ENCODE assay signal across 1 cellular context in the genomic region with DNA sequence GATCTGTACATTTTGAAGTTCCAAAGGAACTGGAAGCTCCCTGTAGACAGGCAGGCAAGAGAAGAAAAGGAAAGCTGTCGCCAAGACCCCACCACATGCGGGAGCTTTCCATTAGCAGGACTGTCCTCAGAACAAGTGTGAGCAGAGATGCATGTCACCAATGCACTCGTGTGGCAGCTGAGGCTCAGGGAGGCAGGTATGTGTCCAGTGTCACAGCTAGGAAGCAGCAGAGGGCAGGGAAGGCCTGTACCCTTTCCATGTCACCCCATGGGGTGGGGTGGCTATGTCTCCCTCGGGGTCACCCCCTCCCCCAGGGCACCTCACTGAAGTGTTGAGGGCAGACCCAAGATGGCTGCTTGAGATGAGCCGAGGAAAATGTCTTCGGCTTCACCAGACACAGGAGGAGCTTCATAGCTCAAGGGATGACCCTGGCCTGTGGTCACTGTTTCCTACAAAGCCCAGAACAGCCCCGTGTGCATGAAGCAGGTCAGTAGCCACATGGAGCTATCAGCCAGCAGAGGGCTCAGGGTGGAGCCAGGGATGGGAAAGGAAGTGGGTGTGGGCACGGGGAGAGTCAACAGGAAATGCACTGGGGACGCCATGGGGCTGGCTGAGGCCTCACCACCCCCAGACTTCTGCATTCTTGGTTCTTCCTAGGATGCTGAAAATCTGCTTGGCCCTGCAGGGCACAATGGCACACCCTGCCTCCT.
TF ChIP-seq lines count a peak whose summit lies in the region.

No MANE protein-coding gene starts in this region.

TF ChIP-seq in GM12878, 131 proteins besides CTCF, POLR2A, EP300 and RAD21 (continued from another document):
- TF ChIP-seq, protein P1, sequence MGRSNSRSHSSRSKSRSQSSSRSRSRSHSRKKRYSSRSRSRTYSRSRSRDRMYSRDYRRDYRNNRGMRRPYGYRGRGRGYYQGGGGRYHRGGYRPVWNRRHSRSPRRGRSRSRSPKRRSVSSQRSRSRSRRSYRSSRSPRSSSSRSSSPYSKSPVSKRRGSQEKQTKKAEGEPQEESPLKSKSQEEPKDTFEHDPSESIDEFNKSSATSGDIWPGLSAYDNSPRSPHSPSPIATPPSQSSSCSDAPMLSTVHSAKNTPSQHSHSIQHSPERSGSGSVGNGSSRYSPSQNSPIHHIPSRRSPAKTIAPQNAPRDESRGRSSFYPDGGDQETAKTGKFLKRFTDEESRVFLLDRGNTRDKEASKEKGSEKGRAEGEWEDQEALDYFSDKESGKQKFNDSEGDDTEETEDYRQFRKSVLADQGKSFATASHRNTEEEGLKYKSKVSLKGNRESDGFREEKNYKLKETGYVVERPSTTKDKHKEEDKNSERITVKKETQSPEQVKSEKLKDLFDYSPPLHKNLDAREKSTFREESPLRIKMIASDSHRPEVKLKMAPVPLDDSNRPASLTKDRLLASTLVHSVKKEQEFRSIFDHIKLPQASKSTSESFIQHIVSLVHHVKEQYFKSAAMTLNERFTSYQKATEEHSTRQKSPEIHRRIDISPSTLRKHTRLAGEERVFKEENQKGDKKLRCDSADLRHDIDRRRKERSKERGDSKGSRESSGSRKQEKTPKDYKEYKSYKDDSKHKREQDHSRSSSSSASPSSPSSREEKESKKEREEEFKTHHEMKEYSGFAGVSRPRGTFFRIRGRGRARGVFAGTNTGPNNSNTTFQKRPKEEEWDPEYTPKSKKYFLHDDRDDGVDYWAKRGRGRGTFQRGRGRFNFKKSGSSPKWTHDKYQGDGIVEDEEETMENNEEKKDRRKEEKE (IDR thresholded peaks at IDR 0.05), result no peak
- TF ChIP-seq, protein P2, sequence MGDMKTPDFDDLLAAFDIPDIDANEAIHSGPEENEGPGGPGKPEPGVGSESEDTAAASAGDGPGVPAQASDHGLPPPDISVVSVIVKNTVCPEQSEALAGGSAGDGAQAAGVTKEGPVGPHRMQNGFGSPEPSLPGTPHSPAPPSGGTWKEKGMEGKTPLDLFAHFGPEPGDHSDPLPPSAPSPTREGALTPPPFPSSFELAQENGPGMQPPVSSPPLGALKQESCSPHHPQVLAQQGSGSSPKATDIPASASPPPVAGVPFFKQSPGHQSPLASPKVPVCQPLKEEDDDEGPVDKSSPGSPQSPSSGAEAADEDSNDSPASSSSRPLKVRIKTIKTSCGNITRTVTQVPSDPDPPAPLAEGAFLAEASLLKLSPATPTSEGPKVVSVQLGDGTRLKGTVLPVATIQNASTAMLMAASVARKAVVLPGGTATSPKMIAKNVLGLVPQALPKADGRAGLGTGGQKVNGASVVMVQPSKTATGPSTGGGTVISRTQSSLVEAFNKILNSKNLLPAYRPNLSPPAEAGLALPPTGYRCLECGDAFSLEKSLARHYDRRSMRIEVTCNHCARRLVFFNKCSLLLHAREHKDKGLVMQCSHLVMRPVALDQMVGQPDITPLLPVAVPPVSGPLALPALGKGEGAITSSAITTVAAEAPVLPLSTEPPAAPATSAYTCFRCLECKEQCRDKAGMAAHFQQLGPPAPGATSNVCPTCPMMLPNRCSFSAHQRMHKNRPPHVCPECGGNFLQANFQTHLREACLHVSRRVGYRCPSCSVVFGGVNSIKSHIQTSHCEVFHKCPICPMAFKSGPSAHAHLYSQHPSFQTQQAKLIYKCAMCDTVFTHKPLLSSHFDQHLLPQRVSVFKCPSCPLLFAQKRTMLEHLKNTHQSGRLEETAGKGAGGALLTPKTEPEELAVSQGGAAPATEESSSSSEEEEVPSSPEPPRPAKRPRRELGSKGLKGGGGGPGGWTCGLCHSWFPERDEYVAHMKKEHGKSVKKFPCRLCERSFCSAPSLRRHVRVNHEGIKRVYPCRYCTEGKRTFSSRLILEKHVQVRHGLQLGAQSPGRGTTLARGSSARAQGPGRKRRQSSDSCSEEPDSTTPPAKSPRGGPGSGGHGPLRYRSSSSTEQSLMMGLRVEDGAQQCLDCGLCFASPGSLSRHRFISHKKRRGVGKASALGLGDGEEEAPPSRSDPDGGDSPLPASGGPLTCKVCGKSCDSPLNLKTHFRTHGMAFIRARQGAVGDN (IDR thresholded peaks at IDR 0.05), result peak; percentile 72; the same call in 1 of the 2 replicates
- TF ChIP-seq RB1 (IDR thresholded peaks at IDR 0.05; ENCODE audit: borderline replicate concordance) (no peak), NR2C2 (IDR thresholded peaks at IDR 0.05; ENCODE audit: borderline replicate concordance, control insufficient read depth, insufficient read length, low read depth) (no peak), EED (IDR thresholded peaks at IDR 0.05; ENCODE audit: low read depth) (0 out of 2 replicates have a peak, but pooled peaks have one; percentile 26), SIX5 (IDR thresholded peaks at IDR 0.05; ENCODE audit: low read depth, low read length, severe bottlenecking) (no peak), MXI1 (IDR thresholded peaks at IDR 0.05; ENCODE audit: low read depth, low read length) (peak; percentile 61; the same call in 1 of the 2 replicates), BACH1 (IDR thresholded peaks at IDR 0.05; ENCODE audit: borderline replicate concordance) (no peak), SPI1 (IDR thresholded peaks at IDR 0.05; ENCODE audit: borderline replicate concordance, insufficient read depth, low read depth, low read length) (peak; percentile 71), SP1 (IDR thresholded peaks at IDR 0.05; ENCODE audit: low read depth, low read length) (peak; percentile 19), POLR2AphosphoS2 (IDR thresholded peaks at IDR 0.05; ENCODE audit: low read depth, low read length) (no peak), JUNB (IDR thresholded peaks at IDR 0.05) (no peak), YY1 (IDR thresholded peaks at IDR 0.05; ENCODE audit: low read depth, low read length) (peak; percentile 67), RUNX3 (IDR thresholded peaks at IDR 0.05; ENCODE audit: low read length) (peak; percentile 68), GABPA (IDR thresholded peaks at IDR 0.05; ENCODE audit: low read depth) (peak; percentile 57; the same call in 1 of the 2 replicates), NBN (IDR thresholded peaks at IDR 0.05) (0 out of 2 replicates have a peak, but pooled peaks have one; percentile 35), ZSCAN29 (IDR thresholded peaks at IDR 0.05) (no peak), IKZF1 (conservative IDR thresholded peaks at IDR 0.05) (peak; percentile 51), CBX5 (IDR thresholded peaks at IDR 0.05; ENCODE audit: low read depth) (no peak), BRCA1 (IDR thresholded peaks at IDR 0.05; ENCODE audit: low read depth, low read length) (no peak), HCFC1 (IDR thresholded peaks at IDR 0.05; ENCODE audit: low read length) (no peak), SMC3 (IDR thresholded peaks at IDR 0.05; ENCODE audit: borderline replicate concordance, low read length) (peak; percentile 49), EGR1 (IDR thresholded peaks at IDR 0.05; ENCODE audit: borderline replicate concordance in 1 of 2, low read depth in 2 of 2, low read length in 2 of 2) (0 out of 3 replicates have a peak, but pooled peaks of 1 of the 2 experiments have one; percentile 24), BHLHE40 (IDR thresholded peaks at IDR 0.05; ENCODE audit: borderline replicate concordance in 1 of 2, low read depth in 2 of 2, low read length in 1 of 2) (peak; percentile 64 to 74), SUPT20H (IDR thresholded peaks at IDR 0.05; ENCODE audit: borderline replicate concordance, control insufficient read depth, low read depth, low read length) (no peak), NFIC (IDR thresholded peaks at IDR 0.05; ENCODE audit: low read depth, low read length) (no peak), CHD4 (IDR thresholded peaks at IDR 0.05) (no peak)
- TF ChIP-seq, protein P3, sequence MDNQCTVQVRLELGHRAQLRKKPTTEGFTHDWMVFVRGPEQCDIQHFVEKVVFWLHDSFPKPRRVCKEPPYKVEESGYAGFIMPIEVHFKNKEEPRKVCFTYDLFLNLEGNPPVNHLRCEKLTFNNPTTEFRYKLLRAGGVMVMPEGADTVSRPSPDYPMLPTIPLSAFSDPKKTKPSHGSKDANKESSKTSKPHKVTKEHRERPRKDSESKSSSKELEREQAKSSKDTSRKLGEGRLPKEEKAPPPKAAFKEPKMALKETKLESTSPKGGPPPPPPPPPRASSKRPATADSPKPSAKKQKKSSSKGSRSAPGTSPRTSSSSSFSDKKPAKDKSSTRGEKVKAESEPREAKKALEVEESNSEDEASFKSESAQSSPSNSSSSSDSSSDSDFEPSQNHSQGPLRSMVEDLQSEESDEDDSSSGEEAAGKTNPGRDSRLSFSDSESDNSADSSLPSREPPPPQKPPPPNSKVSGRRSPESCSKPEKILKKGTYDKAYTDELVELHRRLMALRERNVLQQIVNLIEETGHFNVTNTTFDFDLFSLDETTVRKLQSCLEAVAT (IDR thresholded peaks at IDR 0.05), result peak; percentile 33; the same call in 1 of the 2 replicates
- TF ChIP-seq, protein P4, sequence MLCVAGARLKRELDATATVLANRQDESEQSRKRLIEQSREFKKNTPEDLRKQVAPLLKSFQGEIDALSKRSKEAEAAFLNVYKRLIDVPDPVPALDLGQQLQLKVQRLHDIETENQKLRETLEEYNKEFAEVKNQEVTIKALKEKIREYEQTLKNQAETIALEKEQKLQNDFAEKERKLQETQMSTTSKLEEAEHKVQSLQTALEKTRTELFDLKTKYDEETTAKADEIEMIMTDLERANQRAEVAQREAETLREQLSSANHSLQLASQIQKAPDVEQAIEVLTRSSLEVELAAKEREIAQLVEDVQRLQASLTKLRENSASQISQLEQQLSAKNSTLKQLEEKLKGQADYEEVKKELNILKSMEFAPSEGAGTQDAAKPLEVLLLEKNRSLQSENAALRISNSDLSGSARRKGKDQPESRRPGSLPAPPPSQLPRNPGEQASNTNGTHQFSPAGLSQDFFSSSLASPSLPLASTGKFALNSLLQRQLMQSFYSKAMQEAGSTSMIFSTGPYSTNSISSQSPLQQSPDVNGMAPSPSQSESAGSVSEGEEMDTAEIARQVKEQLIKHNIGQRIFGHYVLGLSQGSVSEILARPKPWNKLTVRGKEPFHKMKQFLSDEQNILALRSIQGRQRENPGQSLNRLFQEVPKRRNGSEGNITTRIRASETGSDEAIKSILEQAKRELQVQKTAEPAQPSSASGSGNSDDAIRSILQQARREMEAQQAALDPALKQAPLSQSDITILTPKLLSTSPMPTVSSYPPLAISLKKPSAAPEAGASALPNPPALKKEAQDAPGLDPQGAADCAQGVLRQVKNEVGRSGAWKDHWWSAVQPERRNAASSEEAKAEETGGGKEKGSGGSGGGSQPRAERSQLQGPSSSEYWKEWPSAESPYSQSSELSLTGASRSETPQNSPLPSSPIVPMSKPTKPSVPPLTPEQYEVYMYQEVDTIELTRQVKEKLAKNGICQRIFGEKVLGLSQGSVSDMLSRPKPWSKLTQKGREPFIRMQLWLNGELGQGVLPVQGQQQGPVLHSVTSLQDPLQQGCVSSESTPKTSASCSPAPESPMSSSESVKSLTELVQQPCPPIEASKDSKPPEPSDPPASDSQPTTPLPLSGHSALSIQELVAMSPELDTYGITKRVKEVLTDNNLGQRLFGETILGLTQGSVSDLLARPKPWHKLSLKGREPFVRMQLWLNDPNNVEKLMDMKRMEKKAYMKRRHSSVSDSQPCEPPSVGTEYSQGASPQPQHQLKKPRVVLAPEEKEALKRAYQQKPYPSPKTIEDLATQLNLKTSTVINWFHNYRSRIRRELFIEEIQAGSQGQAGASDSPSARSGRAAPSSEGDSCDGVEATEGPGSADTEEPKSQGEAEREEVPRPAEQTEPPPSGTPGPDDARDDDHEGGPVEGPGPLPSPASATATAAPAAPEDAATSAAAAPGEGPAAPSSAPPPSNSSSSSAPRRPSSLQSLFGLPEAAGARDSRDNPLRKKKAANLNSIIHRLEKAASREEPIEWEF (IDR thresholded peaks at IDR 0.05; ENCODE audit: insufficient replicate concordance, low read depth, low read length), result no peak
- TF ChIP-seq, protein P5, sequence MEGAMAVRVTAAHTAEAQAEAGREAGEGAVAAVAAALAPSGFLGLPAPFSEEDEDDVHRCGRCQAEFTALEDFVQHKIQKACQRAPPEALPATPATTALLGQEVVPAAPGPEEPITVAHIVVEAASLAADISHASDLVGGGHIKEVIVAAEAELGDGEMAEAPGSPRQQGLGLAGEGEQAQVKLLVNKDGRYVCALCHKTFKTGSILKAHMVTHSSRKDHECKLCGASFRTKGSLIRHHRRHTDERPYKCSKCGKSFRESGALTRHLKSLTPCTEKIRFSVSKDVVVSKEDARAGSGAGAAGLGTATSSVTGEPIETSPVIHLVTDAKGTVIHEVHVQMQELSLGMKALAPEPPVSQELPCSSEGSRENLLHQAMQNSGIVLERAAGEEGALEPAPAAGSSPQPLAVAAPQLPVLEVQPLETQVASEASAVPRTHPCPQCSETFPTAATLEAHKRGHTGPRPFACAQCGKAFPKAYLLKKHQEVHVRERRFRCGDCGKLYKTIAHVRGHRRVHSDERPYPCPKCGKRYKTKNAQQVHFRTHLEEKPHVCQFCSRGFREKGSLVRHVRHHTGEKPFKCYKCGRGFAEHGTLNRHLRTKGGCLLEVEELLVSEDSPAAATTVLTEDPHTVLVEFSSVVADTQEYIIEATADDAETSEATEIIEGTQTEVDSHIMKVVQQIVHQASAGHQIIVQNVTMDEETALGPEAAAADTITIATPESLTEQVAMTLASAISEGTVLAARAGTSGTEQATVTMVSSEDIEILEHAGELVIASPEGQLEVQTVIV (IDR thresholded peaks at IDR 0.05; ENCODE audit: borderline replicate concordance, partially characterized antibody), result no peak
- TF ChIP-seq, protein P6, sequence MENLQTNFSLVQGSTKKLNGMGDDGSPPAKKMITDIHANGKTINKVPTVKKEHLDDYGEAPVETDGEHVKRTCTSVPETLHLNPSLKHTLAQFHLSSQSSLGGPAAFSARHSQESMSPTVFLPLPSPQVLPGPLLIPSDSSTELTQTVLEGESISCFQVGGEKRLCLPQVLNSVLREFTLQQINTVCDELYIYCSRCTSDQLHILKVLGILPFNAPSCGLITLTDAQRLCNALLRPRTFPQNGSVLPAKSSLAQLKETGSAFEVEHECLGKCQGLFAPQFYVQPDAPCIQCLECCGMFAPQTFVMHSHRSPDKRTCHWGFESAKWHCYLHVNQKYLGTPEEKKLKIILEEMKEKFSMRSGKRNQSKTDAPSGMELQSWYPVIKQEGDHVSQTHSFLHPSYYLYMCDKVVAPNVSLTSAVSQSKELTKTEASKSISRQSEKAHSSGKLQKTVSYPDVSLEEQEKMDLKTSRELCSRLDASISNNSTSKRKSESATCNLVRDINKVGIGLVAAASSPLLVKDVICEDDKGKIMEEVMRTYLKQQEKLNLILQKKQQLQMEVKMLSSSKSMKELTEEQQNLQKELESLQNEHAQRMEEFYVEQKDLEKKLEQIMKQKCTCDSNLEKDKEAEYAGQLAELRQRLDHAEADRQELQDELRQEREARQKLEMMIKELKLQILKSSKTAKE (IDR thresholded peaks at IDR 0.05; ENCODE audit: low read depth, poor library complexity, severe bottlenecking), result no peak
